ENCODE assay signal across 8 cellular contexts in the genomic region with DNA sequence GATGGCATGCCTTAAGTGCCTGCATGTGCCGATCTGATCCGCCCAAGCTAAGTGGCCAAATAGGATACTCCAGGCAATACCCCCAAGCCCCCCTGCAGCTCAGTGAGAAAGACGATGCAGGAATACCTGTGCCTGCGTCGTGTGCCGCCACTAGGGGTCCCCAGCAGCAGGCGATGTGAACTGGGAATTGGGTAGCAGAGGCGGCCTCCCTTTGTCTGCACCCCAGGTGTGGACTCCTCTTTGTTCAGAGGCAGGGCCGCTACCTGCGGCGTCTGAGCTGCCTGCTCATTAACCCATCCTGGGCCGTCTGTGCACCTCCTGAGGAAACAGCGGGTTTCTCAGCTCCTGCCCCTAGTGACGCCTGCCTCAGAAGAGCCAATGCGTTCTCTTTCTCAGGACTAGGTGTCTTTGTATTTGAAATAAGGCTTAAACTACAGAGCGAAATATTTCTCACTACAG. TPM values are rescaled to one million over a fixed set of nuclear protein-coding genes. Genes with fewer than 3 reads are reported as not detected.
A peak's percentile ranks its signal among the peaks of the same experiment; 100 is the strongest.
DNase-seq lines count a peak whose midpoint lies in the region; ATAC-seq and TF ChIP-seq lines count a peak whose summit lies in the region.

No MANE protein-coding gene starts in this region.

- TF ChIP-seq CTCF in BJ (IDR thresholded peaks at IDR 0.05; ENCODE audit: insufficient read depth, low read depth, low read length) (peak; percentile 87), cardiac fibroblast (IDR thresholded peaks at IDR 0.05; ENCODE audit: low read depth, low read length) (peak; percentile 95)

- intact Hi-C loops in left colon (cut with DNase I, micrococcal nuclease): loop anchor here in 1 of 2 donors (5.0 kb wide), 1 partner anchor 218 kb away; no protein-coding TSS in a partner anchor

- CTCF ChIA-PET in BJ (lab: Yijun Ruan, JAX): interaction anchor here (0.6 to 4.0 kb wide), 27 partner anchors 8 to 654 kb away, joined by 3 to 34 read pairs (median 4); a partner anchor contains a TSS

- ATAC-seq in GM21529 (IDR thresholded peaks at IDR 0.05; ENCODE audit: unreplicated experiment) (peak; percentile 72), left colon (peak; percentile 65), HG03108 (IDR thresholded peaks at IDR 0.05; ENCODE audit: unreplicated experiment) (no peak)

- no peaks in the 10 kb centered on the region for H3K36me3 ChIP-seq in BJ (ENCODE audit: control insufficient read depth, insufficient read depth, low read length)

- DNase-seq in BJ (ENCODE audit: low read depth): no peak
- DNase-seq in NCI-H146 treated with DMSO at 0.1 percent for 48 hours (lab: John Stamatoyannopoulos, UW; ENCODE audit: unreplicated experiment): peak; percentile 93
- DNase-seq in T-helper 2 cell: peak; percentile 22 to 71 (median 39)
- peak; percentile 45 to 54 for DNase-seq in cardiac fibroblast (ENCODE audit: low read depth in 2 of 2)
- peak; percentile 63 to 81 for DNase-seq in left colon
- DNase-seq in stimulated activated CD8-positive, alpha-beta memory T cell treated with anti-CD3 and anti-CD28 coated beads, Interleukin-12 subunit alpha, Interleukin-12 subunit beta, amount 100 ng/mL, for 1 hour (ENCODE audit: low read depth): peak; percentile 30

- H3K4me3 ChIP-seq in BJ (ENCODE audit: low read depth, low read length) (no peak overlapping the region), cardiac fibroblast (replicated peaks in 1 of 2; ENCODE audit: low read depth in 2 of 2, low read length in 2 of 2) (no peak overlapping the region)

- POLR2A ChIA-PET in BJ (lab: Charles Lee): no interaction called here

- peaks cover 9% of the 10 kb centered on the region for H3K27me3 ChIP-seq in BJ (ENCODE audit: control insufficient read depth, insufficient read depth, low read length)

RNA-seq across cellular contexts. Expression of a gene that starts 4.8 kb away (rescaled TPM):
- not detected in 2 replicates for polyA plus RNA-seq in BJ (2011; rRNA removed)
- not detected in 2 replicates for polyA minus RNA-seq in BJ (2011; rRNA and poly(A)+ RNA removed)
- 10 to 100 TPM; 30.0 to 32.9 TPM for total RNA-seq in left colon

RNA-seq across cellular contexts. Expression of a gene that starts 43.4 kb away (rescaled TPM):
- polyA plus RNA-seq in BJ (2011; rRNA removed): not detected in 2 replicates
- not detected in 2 replicates for polyA minus RNA-seq in BJ (2011; rRNA and poly(A)+ RNA removed)
- 10 to 100 TPM in 1 of 2 donors, 1 to 10 TPM in 1; 4.7 to 18.4 TPM for total RNA-seq in left colon
